12 cellular contexts compared by ENCODE assay signal in genomic region chr17:30236297-30236624, GRCh38. TPM values are rescaled to one million over a fixed set of nuclear protein-coding genes. Genes with fewer than 3 reads are reported as not detected.
DNase-seq lines count a peak whose midpoint lies in the region; ATAC-seq and TF ChIP-seq lines count a peak whose summit lies in the region.
"Had no signal": no experiment of that assay in that cellular context is flagged by ENCODE, and none has a peak within 500 bp of the region (broad histone marks: within the 10 kb centered on the region; RNA-seq: fewer than 3 reads in every experiment).

No MANE protein-coding gene starts in this region.

- H3K27ac Mint-ChIP-seq in T-helper 1 cell treated with Interleukin-12 subunit alpha and Interleukin-12 subunit beta and Interleukin-4 antibody, amounts not matched to agents 30 μg/mL and 1 μg/mL, for 36 hours = no peak overlapping the region
- no peak overlapping the region for H3K27ac Mint-ChIP-seq in activated CD8-positive, alpha-beta T cell treated with anti-CD3 and anti-CD28 coated beads, Interleukin-2, amount 10 ng/mL, durations not matched to agents 7 days and 5 days
- H3K27ac Mint-ChIP-seq in glutamatergic neuron (ENCODE audit: unreplicated experiment) = no peak overlapping the region

- H3K4me3 ChIP-seq in skin epidermis = peak overlapping the region in 5 of 7 experiments; percentile 13 to 44 (median 32)

- POLR2A ChIA-PET in activated CD8-positive, alpha-beta T cell treated with anti-CD3 and anti-CD28 coated beads, Interleukin-2, amount 10 ng/mL, durations not matched to agents 7 days and 5 days (lab: Charles Lee) = no interaction called here

- no peak overlapping the region for H3K27ac ChIP-seq in skin epidermis
- H3K27ac ChIP-seq: testis had no signal

- H3K27me3 Mint-ChIP-seq in T-helper 1 cell treated with Interleukin-12 subunit alpha and Interleukin-12 subunit beta and Interleukin-4 antibody, amounts not matched to agents 30 μg/mL and 1 μg/mL, for 36 hours (ENCODE audit: low read depth) = peaks cover 79% of the 10 kb centered on the region
- H3K27me3 Mint-ChIP-seq in activated CD8-positive, alpha-beta T cell treated with anti-CD3 and anti-CD28 coated beads, Interleukin-2, amount 10 ng/mL, durations not matched to agents 7 days and 5 days (ENCODE audit: low read depth) = peaks cover 65% of the 10 kb centered on the region
- H3K27me3 Mint-ChIP-seq in glutamatergic neuron (ENCODE audit: unreplicated experiment) = peaks cover 38% of the 10 kb centered on the region

- no peak for ATAC-seq in activated CD8-positive, alpha-beta T cell treated with anti-CD3 and anti-CD28 coated beads, Interleukin-2, amount 10 ng/mL, durations not matched to agents 7 days and 5 days
- ATAC-seq in HG02970 (IDR thresholded peaks at IDR 0.05; ENCODE audit: low FRiP score, unreplicated experiment) = no peak

- DNase-seq in T-helper 1 cell (no peak), glutamatergic neuron (no peak), DMS153 treated with DMSO at 0.1 percent for 48 hours (lab: John Stamatoyannopoulos, UW; ENCODE audit: unreplicated experiment) (no peak), NCI-H1417 treated with DMSO at 0.1 percent for 48 hours (lab: John Stamatoyannopoulos, UW) (no peak)
- no peak for DNase-seq in activated CD8-positive, alpha-beta T cell treated with anti-CD3 and anti-CD28 coated beads, Interleukin-2, amount 10 ng/mL, durations not matched to agents 7 days and 5 days
- DNase-seq: activated CD8-positive, alpha-beta memory T cell treated with anti-CD3 and anti-CD28 coated beads, Interleukin-2, amount 50 U/mL, for 4 hours; Karpas-422 had no signal

- no peak for TF ChIP-seq CTCF in glutamatergic neuron (IDR thresholded peaks at IDR 0.05; ENCODE audit: partially characterized antibody, unreplicated experiment)

- H3K4me1 Mint-ChIP-seq in T-helper 1 cell treated with Interleukin-12 subunit alpha and Interleukin-12 subunit beta and Interleukin-4 antibody, amounts not matched to agents 30 μg/mL and 1 μg/mL, for 36 hours (ENCODE audit: low read depth) = peaks cover 17% of the 10 kb centered on the region
- H3K4me1 Mint-ChIP-seq in activated CD8-positive, alpha-beta T cell treated with anti-CD3 and anti-CD28 coated beads, Interleukin-2, amount 10 ng/mL, durations not matched to agents 7 days and 5 days (ENCODE audit: low read depth) = peaks cover 31% of the 10 kb centered on the region
- H3K4me1 Mint-ChIP-seq in glutamatergic neuron (ENCODE audit: low read depth, unreplicated experiment) = peaks cover 7% of the 10 kb centered on the region

- CTCF ChIA-PET in activated CD8-positive, alpha-beta T cell treated with anti-CD3 and anti-CD28 coated beads, Interleukin-2, amount 10 ng/mL, durations not matched to agents 7 days and 5 days (lab: Charles Lee) = interaction anchor here (1.1 to 3.0 kb wide), 7 partner anchors 11 to 140 kb away, joined by 3 to 17 read pairs (median 5); no protein-coding TSS in a partner anchor

- H3K4me3 Mint-ChIP-seq in T-helper 1 cell treated with Interleukin-12 subunit alpha and Interleukin-12 subunit beta and Interleukin-4 antibody, amounts not matched to agents 30 μg/mL and 1 μg/mL, for 36 hours = peak overlapping the region; percentile 75
- peak overlapping the region; percentile 68 for H3K4me3 Mint-ChIP-seq in activated CD8-positive, alpha-beta T cell treated with anti-CD3 and anti-CD28 coated beads, Interleukin-2, amount 10 ng/mL, durations not matched to agents 7 days and 5 days
- H3K4me3 Mint-ChIP-seq in glutamatergic neuron (ENCODE audit: unreplicated experiment) = peak overlapping the region; percentile 74

- H3K36me3 Mint-ChIP-seq in T-helper 1 cell treated with Interleukin-12 subunit alpha and Interleukin-12 subunit beta and Interleukin-4 antibody, amounts not matched to agents 30 μg/mL and 1 μg/mL, for 36 hours (ENCODE audit: low read depth) = no peaks in the 10 kb centered on the region
- no peaks in the 10 kb centered on the region for H3K36me3 Mint-ChIP-seq in activated CD8-positive, alpha-beta T cell treated with anti-CD3 and anti-CD28 coated beads, Interleukin-2, amount 10 ng/mL, durations not matched to agents 7 days and 5 days (ENCODE audit: low read depth)
- peaks cover 8% of the 10 kb centered on the region for H3K36me3 Mint-ChIP-seq in glutamatergic neuron (ENCODE audit: unreplicated experiment)

- H3K9me3 Mint-ChIP-seq in T-helper 1 cell treated with Interleukin-12 subunit alpha and Interleukin-12 subunit beta and Interleukin-4 antibody, amounts not matched to agents 30 μg/mL and 1 μg/mL, for 36 hours = no peaks in the 10 kb centered on the region
- H3K9me3 Mint-ChIP-seq in activated CD8-positive, alpha-beta T cell treated with anti-CD3 and anti-CD28 coated beads, Interleukin-2, amount 10 ng/mL, durations not matched to agents 7 days and 5 days (ENCODE audit: insufficient read depth) = no peaks in the 10 kb centered on the region
- peaks cover 3% of the 10 kb centered on the region for H3K9me3 Mint-ChIP-seq in glutamatergic neuron (ENCODE audit: unreplicated experiment)

RNA-seq across cellular contexts. Expression of gene SLC6A4, which starts 0.8 kb away (rescaled TPM):
- under 1 TPM in 1 of 2 experiments, not detected in 1; 0.10 TPM for total RNA-seq in activated CD8-positive, alpha-beta T cell treated with anti-CD3 and anti-CD28 coated beads, Interleukin-2, amount 10 ng/mL, durations not matched to agents 7 days and 5 days
- total RNA-seq in glutamatergic neuron (ENCODE audit: unreplicated experiment) = not detected
- total RNA-seq: RPMI7951 had no signal

RNA-seq across cellular contexts. Expression of gene BLMH, which starts 55.5 kb away (rescaled TPM):
- total RNA-seq in activated CD8-positive, alpha-beta T cell treated with anti-CD3 and anti-CD28 coated beads, Interleukin-2, amount 10 ng/mL, durations not matched to agents 7 days and 5 days = 10 to 100 TPM; 57.9 to 61.1 TPM
- total RNA-seq in glutamatergic neuron (ENCODE audit: unreplicated experiment) = 103 TPM
